Comparison of ENCODE assay signal across 11 cellular contexts in genomic region chr12:120849765-120850164, GRCh38. TPM values are rescaled to one million over a fixed set of nuclear protein-coding genes. Genes with fewer than 3 reads are reported as not detected.
A peak's percentile ranks its signal among the peaks of the same experiment; 100 is the strongest.
DNase-seq lines count a peak whose midpoint lies in the region; ATAC-seq and TF ChIP-seq lines count a peak whose summit lies in the region.
"Had no signal": no experiment of that assay in that cellular context is flagged by ENCODE, and none has a peak within 500 bp of the region (broad histone marks: within the 10 kb centered on the region; RNA-seq: fewer than 3 reads in every experiment).

No MANE protein-coding gene starts in this region.

- no peak overlapping the region for H3K9ac ChIP-seq in HUES48 (ENCODE audit: low read depth, low read length)
- peak overlapping the region; percentile 27 for H3K9ac ChIP-seq in mammary epithelial cell (ENCODE audit: insufficient read depth, low read length)

- H2AFZ ChIP-seq in mammary epithelial cell (ENCODE audit: low read depth, low read length): no peak overlapping the region

- peaks cover 73% of the 10 kb centered on the region for H3K79me2 ChIP-seq in mammary epithelial cell (ENCODE audit: insufficient read depth, low read length)

- H3K4me3 ChIP-seq in HUES48 (ENCODE audit: low read depth, low read length) (no peak overlapping the region), mammary epithelial cell (replicated peaks in 1 of 3; ENCODE audit: insufficient read depth in 1 of 3, low read depth in 2 of 3, low read length in 3 of 3) (no peak overlapping the region), lower lobe of right lung (no peak overlapping the region), gastroesophageal sphincter (no peak overlapping the region)
- H3K4me3 ChIP-seq: ovary had no signal

- 25% methylated on average over 2 of the region's 2 CpGs for WGBS in mammary epithelial cell (ENCODE audit: low coverage, missing lambda C conversion rate)
- WGBS in gastroesophageal sphincter (ENCODE audit: low coverage in 1 of 2), 2 donors: 19 to 26% methylated on average over 2 of the region's 2 CpGs

- no peaks in the 10 kb centered on the region for H3K36me3 ChIP-seq in HUES48 (ENCODE audit: control insufficient read depth, insufficient read depth, low read length)
- H3K36me3 ChIP-seq in mammary epithelial cell (ENCODE audit: insufficient read depth, low read length): peaks cover 1% of the 10 kb centered on the region
- H3K36me3 ChIP-seq in lower lobe of right lung: no peaks in the 10 kb centered on the region
- no peaks in the 10 kb centered on the region for H3K36me3 ChIP-seq in gastroesophageal sphincter
- H3K36me3 ChIP-seq: ovary had no signal

- intact Hi-C loops in mammary epithelial cell (cut with micrococcal nuclease) (no loop called here), lower lobe of right lung (cut with DNase I) (no loop called here)

- peaks cover 4% of the 10 kb centered on the region for H3K4me1 ChIP-seq in HUES48 (ENCODE audit: control insufficient read depth, insufficient read depth, low read length)
- peaks cover 26% of the 10 kb centered on the region for H3K4me1 ChIP-seq in mammary epithelial cell (ENCODE audit: insufficient read depth, low read length)
- H3K4me1 ChIP-seq in lower lobe of right lung: peaks cover 70% of the 10 kb centered on the region
- H3K4me1 ChIP-seq in gastroesophageal sphincter: peaks cover 0 to 90% (median 12%) of the 10 kb centered on the region in 3 donors

- no peak for TF ChIP-seq POLR2A in gastroesophageal sphincter (IDR thresholded peaks at IDR 0.05)

- H3K9me3 ChIP-seq in HUES48 (ENCODE audit: control insufficient read depth, insufficient read depth, low read length): no peaks in the 10 kb centered on the region
- no peaks in the 10 kb centered on the region for H3K9me3 ChIP-seq in mammary epithelial cell (replicated peaks; ENCODE audit: insufficient read depth, low read length)
- H3K9me3 ChIP-seq in lower lobe of right lung: no peaks in the 10 kb centered on the region
- H3K9me3 ChIP-seq in gastroesophageal sphincter: no peaks in the 10 kb centered on the region
- H3K9me3 ChIP-seq: ovary had no signal

- no peaks in the 10 kb centered on the region for H4K20me1 ChIP-seq in mammary epithelial cell (ENCODE audit: insufficient read depth, low read length)

- peak overlapping the region; percentile 64 for H3K4me2 ChIP-seq in mammary epithelial cell (ENCODE audit: insufficient read depth, low read depth, low read length)

- H3K27ac ChIP-seq in HUES48 (ENCODE audit: low read depth, low read length) (peak overlapping the region; percentile 67), mammary epithelial cell (ENCODE audit: insufficient read depth, low read depth, low read length) (peak overlapping the region; percentile 80), lower lobe of right lung (peak overlapping the region; percentile 3), gastroesophageal sphincter (peak overlapping the region in 2 of 4 donors; percentile 17 to 19)
- H3K27ac ChIP-seq: ovary had no signal

- DNase-seq in A172 (ENCODE audit: low spot score): peak; percentile 76
- peak; percentile 88 for DNase-seq in mammary epithelial cell
- DNase-seq in lower lobe of right lung: no peak
- no peak for DNase-seq in RPMI8226
- no peak for DNase-seq in NCI-H187 treated with DMSO at 0.1 percent for 48 hours (lab: John Stamatoyannopoulos, UW)
- DNase-seq: activated naive CD4-positive, alpha-beta T cell treated with Interleukin-2 at 50 U/mL for 16 hours; glutamatergic neuron; ovary had no signal

- CTCF ChIA-PET in mammary epithelial cell (lab: Charles Lee; ENCODE audit: low non-redundant PET): no interaction called here

- TF ChIP-seq EP300 in gastroesophageal sphincter (IDR thresholded peaks at IDR 0.05): no peak

- no TSS peak for BruUV-seq in mammary epithelial cell (replicated peaks; lab: Mats Ljungman, UMichigan)

- peak in 1 of 2 donors; percentile 82 for ATAC-seq in lower lobe of right lung
- no peak for ATAC-seq in gastroesophageal sphincter
- ATAC-seq in HG03521 (IDR thresholded peaks at IDR 0.05; ENCODE audit: unreplicated experiment): no peak

- no peaks in the 10 kb centered on the region for H3K27me3 ChIP-seq in HUES48 (ENCODE audit: control insufficient read depth, insufficient read depth, low read length)
- H3K27me3 ChIP-seq in mammary epithelial cell (ENCODE audit: insufficient read depth, low read length): no peaks in the 10 kb centered on the region
- no peaks in the 10 kb centered on the region for H3K27me3 ChIP-seq in lower lobe of right lung (ENCODE audit: low read depth)
- H3K27me3 ChIP-seq in gastroesophageal sphincter: no peaks in the 10 kb centered on the region
- H3K27me3 ChIP-seq: ovary had no signal

- TF ChIP-seq CTCF in mammary epithelial cell (conservative IDR thresholded peaks at IDR 0.05 in 1 of 2, IDR thresholded peaks at IDR 0.05 in 1 of 2; ENCODE audit: extremely low read depth in 1 of 2, insufficient read depth in 1 of 2, low read depth in 1 of 2, low read length in 2 of 2) (peak in 1 of 2 donors; percentile 26), lower lobe of right lung (IDR thresholded peaks at IDR 0.05) (no peak), gastroesophageal sphincter (IDR thresholded peaks at IDR 0.05) (no peak)

- dilution Hi-C loops in mammary epithelial cell (cut with HindIII; ENCODE audit: low sequenced_read_pairs): loop anchor here (5.0 kb wide), 4 partner anchors 33 to 83 kb away; no protein-coding TSS in a partner anchor

- in situ Hi-C loops in mammary epithelial cell (cut with MboI; ENCODE audit: low sequenced_read_pairs in 2 of 2): no loop called here

RNA-seq across cellular contexts. Expression of gene SPPL3, which starts 54.4 kb away (rescaled TPM):
- total RNA-seq in A172 (2014; rRNA removed; shearing (Covaris generic)): 4.3 and 4.5 TPM in 2 replicates
- 10 to 100 TPM; 11.2 to 54.1 TPM for total RNA-seq in mammary epithelial cell
- polyA plus RNA-seq in mammary epithelial cell: 18.7 TPM
- 69.0 TPM for polyA minus RNA-seq in mammary epithelial cell
- total RNA-seq in lower lobe of right lung: 44.0 TPM
- total RNA-seq in gastroesophageal sphincter: 10 to 100 TPM; 16.2 to 20.2 (median 19.0) TPM

Comparison
In these comparisons a context has a peak if more than half of its experiments do, and no peak if none do; other contexts are left out.
1. DNase-seq: peak in A172 (single experiment) and mammary epithelial cell (single experiment); none in lower lobe of right lung (single experiment), RPMI8226 (single experiment) and NCI-H187 treated with DMSO at 0.1 percent for 48 hours (single experiment).